ENCODE assay signal across 8 cellular contexts in genomic region chr1:10475510-10475909, GRCh38. TPM values are rescaled to one million over a fixed set of nuclear protein-coding genes. Genes with fewer than 3 reads are reported as not detected.
DNase-seq lines count a peak whose midpoint lies in the region; ATAC-seq and TF ChIP-seq lines count a peak whose summit lies in the region.

No MANE protein-coding gene starts in this region.

- H3K4me3 Mint-ChIP-seq in activated CD4-positive, alpha-beta T cell treated with anti-CD3 and anti-CD28 coated beads for 36 hours = peak overlapping the region; percentile 99
- peak overlapping the region; percentile 94 for H3K4me3 Mint-ChIP-seq in activated naive CD8-positive, alpha-beta T cell

- H3K9me3 ChIP-seq in suprapubic skin = no peaks in the 10 kb centered on the region

- H3K36me3 ChIP-seq in kidney epithelial cell (ENCODE audit: control insufficient read depth, insufficient read depth, low read length) (no peaks in the 10 kb centered on the region), suprapubic skin (no peaks in the 10 kb centered on the region)

- peak overlapping the region; percentile 88 for H3K27ac ChIP-seq in suprapubic skin

- no peak for TF ChIP-seq POLR2A in suprapubic skin (IDR thresholded peaks at IDR 0.05)

- no peak for TF ChIP-seq EP300 in suprapubic skin (IDR thresholded peaks at IDR 0.05)

- H3K27me3 Mint-ChIP-seq in activated CD4-positive, alpha-beta T cell treated with anti-CD3 and anti-CD28 coated beads for 36 hours = no peaks in the 10 kb centered on the region
- H3K27me3 Mint-ChIP-seq in activated naive CD8-positive, alpha-beta T cell = no peaks in the 10 kb centered on the region

- peak; percentile 0 for ATAC-seq in activated CD4-positive, alpha-beta T cell treated with anti-CD3 and anti-CD28 coated beads for 36 hours

- no peaks in the 10 kb centered on the region for H3K9me3 Mint-ChIP-seq in activated CD4-positive, alpha-beta T cell treated with anti-CD3 and anti-CD28 coated beads for 36 hours (ENCODE audit: low read depth)
- H3K9me3 Mint-ChIP-seq in activated naive CD8-positive, alpha-beta T cell (ENCODE audit: low read depth) = no peaks in the 10 kb centered on the region

- TF ChIP-seq CTCF in kidney epithelial cell (IDR thresholded peaks at IDR 0.05; ENCODE audit: insufficient read depth, low read length, poor library complexity, severe bottlenecking) = no peak
- no peak for TF ChIP-seq CTCF in suprapubic skin (IDR thresholded peaks at IDR 0.05)
- no peak for TF ChIP-seq CTCF in GM10248 (IDR thresholded peaks at IDR 0.05; ENCODE audit: control extremely low read depth, extremely low read depth, low read depth, missing control alignments)

- peaks cover 38% of the 10 kb centered on the region for H3K4me1 ChIP-seq in suprapubic skin

- H3K4me1 Mint-ChIP-seq in activated CD4-positive, alpha-beta T cell treated with anti-CD3 and anti-CD28 coated beads for 36 hours = peaks cover 40% of the 10 kb centered on the region
- H3K4me1 Mint-ChIP-seq in activated naive CD8-positive, alpha-beta T cell (ENCODE audit: low read depth) = peaks cover 45% of the 10 kb centered on the region

- 3% methylated on average over 12 of the region's 13 CpGs for WGBS in suprapubic skin

- H3K4me3 ChIP-seq in kidney epithelial cell (ENCODE audit: low read depth, low read length) = peak overlapping the region; percentile 80
- peak overlapping the region; percentile 100 for H3K4me3 ChIP-seq in suprapubic skin

- H3K27me3 ChIP-seq in kidney epithelial cell (ENCODE audit: control insufficient read depth, insufficient read depth, low read length) (no peaks in the 10 kb centered on the region), suprapubic skin (no peaks in the 10 kb centered on the region)

- no peak for DNase-seq in activated CD4-positive, alpha-beta T cell treated with anti-CD3 and anti-CD28 coated beads for 36 hours
- no peak for DNase-seq in activated CD4-positive, alpha-beta T cell treated with anti-CD3 and anti-CD28 coated beads for 4 hours
- no peak for DNase-seq in kidney epithelial cell (ENCODE audit: low read depth)
- no peak for DNase-seq in suprapubic skin (ENCODE audit: low spot score in 2 of 2)
- no peak for DNase-seq in NCI-H748 treated with DMSO at 0.1 percent for 48 hours (lab: John Stamatoyannopoulos, UW)
- DNase-seq in GM10248 (ENCODE audit: extremely low spot score) = no peak
- DNase-seq in GOT3 (lab: John Stamatoyannopoulos, UW) = no peak

- POLR2A ChIA-PET in activated CD4-positive, alpha-beta T cell treated with anti-CD3 and anti-CD28 coated beads for 36 hours (lab: Charles Lee) = no interaction called here
- POLR2A ChIA-PET in GM10248 (lab: Yijun Ruan, JAX) = interaction anchor here (0.5 kb wide), 1 partner anchor 801 kb away, joined by 3 read pairs; no protein-coding TSS in a partner anchor

- CTCF ChIA-PET in activated CD4-positive, alpha-beta T cell treated with anti-CD3 and anti-CD28 coated beads for 36 hours (lab: Charles Lee) = interaction anchor here (0.8 kb wide), 1 partner anchor 403 kb away, joined by 3 read pairs; no protein-coding TSS in a partner anchor
- CTCF ChIA-PET in GM10248 (lab: Yijun Ruan, JAX) = interaction anchor here (1.0 to 1.4 kb wide), 2 partner anchors 17 to 20 kb away, joined by 3 to 4 read pairs; no protein-coding TSS in a partner anchor

- H3K27ac Mint-ChIP-seq in activated CD4-positive, alpha-beta T cell treated with anti-CD3 and anti-CD28 coated beads for 36 hours = peak overlapping the region; percentile 90
- peak overlapping the region; percentile 84 for H3K27ac Mint-ChIP-seq in activated naive CD8-positive, alpha-beta T cell

- no peaks in the 10 kb centered on the region for H3K36me3 Mint-ChIP-seq in activated CD4-positive, alpha-beta T cell treated with anti-CD3 and anti-CD28 coated beads for 36 hours (ENCODE audit: low read depth)
- no peaks in the 10 kb centered on the region for H3K36me3 Mint-ChIP-seq in activated naive CD8-positive, alpha-beta T cell

- intact Hi-C loops in activated CD4-positive, alpha-beta T cell treated with anti-CD3 and anti-CD28 coated beads for 36 hours (cut with DNase I, micrococcal nuclease) = loop anchor here (2.0 to 10.0 kb wide), 4 partner anchors 19 to 1329 kb away; partner anchors contain the start of genes CLCN6 (in 1 of the 2), MTHFR (in 1 of the 2), MTOR (in 1 of the 2) and PGD (in 1 of the 2)

RNA-seq across cellular contexts. Expression of gene PEX14, which starts 0.8 kb away (rescaled TPM):
- total RNA-seq in activated CD4-positive, alpha-beta T cell treated with anti-CD3 and anti-CD28 coated beads for 36 hours = 10 to 100 TPM; 16.3 to 25.1 TPM
- total RNA-seq in kidney epithelial cell (24.9 and 27.4 TPM in 2 replicates), suprapubic skin (10 to 100 TPM; 14.6 to 19.0 (median 17.6) TPM)

RNA-seq across cellular contexts. Expression of gene DFFA, which starts 3.2 kb away (rescaled TPM):
- 10 to 100 TPM; 45.7 to 46.4 TPM for total RNA-seq in activated CD4-positive, alpha-beta T cell treated with anti-CD3 and anti-CD28 coated beads for 36 hours
- 67.0 and 68.4 TPM in 2 replicates for total RNA-seq in kidney epithelial cell
- total RNA-seq in suprapubic skin = 10 to 100 TPM; 16.4 to 21.3 (median 20.2) TPM

RNA-seq across cellular contexts. Expression of gene CORT, which starts 25.7 kb away (rescaled TPM):
- under 1 TPM in 1 of 2 experiments, not detected in 1; 0.16 TPM for total RNA-seq in activated CD4-positive, alpha-beta T cell treated with anti-CD3 and anti-CD28 coated beads for 36 hours
- total RNA-seq in kidney epithelial cell = not detected in 2 replicates
- not detected for total RNA-seq in suprapubic skin

RNA-seq across cellular contexts. Expression of gene CENPS, which starts 45.3 kb away (rescaled TPM):
- 10 to 100 TPM; 18.1 to 22.8 TPM for total RNA-seq in activated CD4-positive, alpha-beta T cell treated with anti-CD3 and anti-CD28 coated beads for 36 hours
- 6.6 and 8.5 TPM in 2 replicates for total RNA-seq in kidney epithelial cell
- 1 to 10 TPM in 2 of 4 donors, under 1 TPM in 1, not detected in 1; 0.62 to 3.6 (median 2.5) TPM for total RNA-seq in suprapubic skin
